In genomic region chr20:10489853-10490627, GRCh38 we compare ENCODE assay signal across 19 cellular contexts. TPM values are rescaled to one million over a fixed set of nuclear protein-coding genes. Genes with fewer than 3 reads are reported as not detected.
DNase-seq lines count a peak whose midpoint lies in the region; FAIRE-seq and TF ChIP-seq lines count a peak whose summit lies in the region.
"Had no signal": no experiment of that assay in that cellular context is flagged by ENCODE, and none has a peak within 500 bp of the region (broad histone marks: within the 10 kb centered on the region; RNA-seq: fewer than 3 reads in every experiment).

No MANE protein-coding gene starts in this region.

- H3K36me3 ChIP-seq in Loucy (ENCODE audit: insufficient read depth, low read length) (no peaks in the 10 kb centered on the region), endodermal cell (ENCODE audit: control insufficient read depth, insufficient read depth, low read length) (no peaks in the 10 kb centered on the region), breast epithelium (no peaks in the 10 kb centered on the region), WERI-Rb-1 (no peaks in the 10 kb centered on the region)
- H3K36me3 ChIP-seq: uterus had no signal

- peaks cover 38% of the 10 kb centered on the region for H3K4me1 Mint-ChIP-seq in endodermal cell
- peaks cover 72% of the 10 kb centered on the region for H3K4me1 Mint-ChIP-seq in neural crest cell

- intact Hi-C loops in breast epithelium (cut with DNase I; ENCODE audit: low total_unique reads), result no loop called here

- 58% methylated on average over 2 of the region's 3 CpGs; no CpG with 5 or more reads in 1 of the 2 experiments for WGBS in endodermal cell (ENCODE audit: insufficient coverage in 1 of 2, insufficient read length in 1 of 2), 2 experiments

- TF ChIP-seq POLR2A in GM12891 (IDR thresholded peaks at IDR 0.05; ENCODE audit: low read depth, low read length) (no peak), breast epithelium (IDR thresholded peaks at IDR 0.05) (no peak)

- H3K9me3 Mint-ChIP-seq in endodermal cell (no peaks in the 10 kb centered on the region), neural crest cell (peaks cover 4% of the 10 kb centered on the region)
- H3K9me3 Mint-ChIP-seq: activated T-cell treated with anti-CD3 and anti-CD28 coated beads, Interleukin-2, amount 50 U/mL, for 4 hours; stimulated activated naive CD8-positive, alpha-beta T cell treated with anti-CD3 and anti-CD28 coated beads, Interleukin-15, amount 100 ng/mL, for 72 hours had no signal

- H3K9me3 ChIP-seq in Loucy (ENCODE audit: insufficient read depth, low read depth, low read length) (no peaks in the 10 kb centered on the region), endodermal cell (ENCODE audit: control insufficient read depth, low read length) (no peaks in the 10 kb centered on the region), breast epithelium (no peaks in the 10 kb centered on the region), WERI-Rb-1 (ENCODE audit: severe bottlenecking) (no peaks in the 10 kb centered on the region)
- H3K9me3 ChIP-seq: uterus had no signal

- H3K27me3 ChIP-seq in Loucy (ENCODE audit: insufficient read depth, low read length, poor library complexity, severe bottlenecking) (no peaks in the 10 kb centered on the region), endodermal cell (ENCODE audit: control insufficient read depth, insufficient read depth, low read length, poor library complexity, severe bottlenecking) (peaks cover 13% of the 10 kb centered on the region), breast epithelium (no peaks in the 10 kb centered on the region), WERI-Rb-1 (ENCODE audit: insufficient read depth, low read depth, severe bottlenecking) (no peaks in the 10 kb centered on the region)
- H3K27me3 ChIP-seq: hepatocyte, uterus had no signal

- no peaks in the 10 kb centered on the region for H3K9me2 ChIP-seq in Loucy (replicated peaks; ENCODE audit: low read depth, low read length)

- H3K4me3 Mint-ChIP-seq in endodermal cell (no peak overlapping the region), neural crest cell (peak overlapping the region; percentile 54)
- H3K4me3 Mint-ChIP-seq: activated T-cell treated with anti-CD3 and anti-CD28 coated beads, Interleukin-2, amount 50 U/mL, for 4 hours; stimulated activated naive CD8-positive, alpha-beta T cell treated with anti-CD3 and anti-CD28 coated beads, Interleukin-15, amount 100 ng/mL, for 72 hours had no signal

- H2AFZ ChIP-seq in Loucy (ENCODE audit: low read length), result peak overlapping the region; percentile 66; the same call in 1 of the 2 replicates
- H2AFZ ChIP-seq: hepatocyte had no signal

- H3K27ac Mint-ChIP-seq in endodermal cell (peak overlapping the region; percentile 84), neural crest cell (ENCODE audit: unreplicated experiment) (peak overlapping the region; percentile 96)
- H3K27ac Mint-ChIP-seq: stimulated activated naive CD8-positive, alpha-beta T cell treated with anti-CD3 and anti-CD28 coated beads, Interleukin-15, amount 100 ng/mL, for 72 hours had no signal

- H3K4me2 ChIP-seq in Loucy (ENCODE audit: low read depth, low read length, poor library complexity, severe bottlenecking), result peak overlapping the region; percentile 16
- H3K4me2 ChIP-seq: hepatocyte had no signal

- H3K4me1 ChIP-seq in Loucy (ENCODE audit: insufficient read depth, low read length, poor library complexity, severe bottlenecking), result peaks cover 61% of the 10 kb centered on the region
- peaks cover 15% of the 10 kb centered on the region for H3K4me1 ChIP-seq in endodermal cell (ENCODE audit: control insufficient read depth, insufficient read depth, low read length)
- H3K4me1 ChIP-seq in breast epithelium, result no peaks in the 10 kb centered on the region
- H3K4me1 ChIP-seq: uterus had no signal

- H4K20me1 ChIP-seq in Loucy (ENCODE audit: insufficient read depth, low read length, poor library complexity, severe bottlenecking), result no peaks in the 10 kb centered on the region

- no peaks in the 10 kb centered on the region for H3K36me3 Mint-ChIP-seq in endodermal cell (ENCODE audit: low read depth)
- no peaks in the 10 kb centered on the region for H3K36me3 Mint-ChIP-seq in neural crest cell (ENCODE audit: low read depth)

- H3K9ac ChIP-seq in Loucy (ENCODE audit: low read depth, low read length, poor library complexity, severe bottlenecking) (no peak overlapping the region), endodermal cell (ENCODE audit: extremely low read depth, low read length, poor library complexity, severe bottlenecking) (no peak overlapping the region)

- TF ChIP-seq CTCF in Loucy (conservative IDR thresholded peaks at IDR 0.05; ENCODE audit: low read length) (no peak), endodermal cell (conservative IDR thresholded peaks at IDR 0.05) (no peak), neural crest cell (conservative IDR thresholded peaks at IDR 0.05) (no peak), breast epithelium (IDR thresholded peaks at IDR 0.05) (no peak), WERI-Rb-1 (IDR thresholded peaks at IDR 0.05; ENCODE audit: low read depth, low read length) (no peak)

- H3K27me3 Mint-ChIP-seq in endodermal cell (ENCODE audit: insufficient read depth) (peaks cover 12% of the 10 kb centered on the region), neural crest cell (ENCODE audit: low read depth) (no peaks in the 10 kb centered on the region)
- H3K27me3 Mint-ChIP-seq: stimulated activated naive CD8-positive, alpha-beta T cell treated with anti-CD3 and anti-CD28 coated beads, Interleukin-15, amount 100 ng/mL, for 72 hours had no signal

- DNase-seq in GM12891 (ENCODE audit: insufficient read length, low spot score), result no peak
- DNase-seq in endodermal cell, result no peak
- no peak for DNase-seq in neural crest cell (ENCODE audit: low read depth, low spot score)
- no peak for DNase-seq in NCI-H1105 treated with DMSO at 0.1 percent for 48 hours (lab: John Stamatoyannopoulos, UW)
- no peak for DNase-seq in breast epithelium (ENCODE audit: low spot score in 2 of 2)
- no peak for DNase-seq in WERI-Rb-1
- no peak for DNase-seq in MV-4-11 (lab: John Stamatoyannopoulos, UW)
- DNase-seq: activated CD4-positive, alpha-beta T cell treated with anti-CD3 and anti-CD28 coated beads, Interleukin-2, amount 50 U/mL, for 48 hours; activated T-cell treated with anti-CD3 and anti-CD28 coated beads, Interleukin-2, amount 50 U/mL, for 4 hours; central memory CD4-positive, alpha-beta T cell; effector CD8-positive, alpha-beta T cell; Kasumi-1; left cardiac atrium; right cardiac atrium; SHP77 treated with DMSO at 0.1 percent for 48 hours; stimulated activated naive CD8-positive, alpha-beta T cell treated with anti-CD3 and anti-CD28 coated beads, Interleukin-15, amount 100 ng/mL, for 72 hours; uterus had no signal

- H3K79me2 ChIP-seq in Loucy (ENCODE audit: insufficient read depth, low read length), result peaks cover 22% of the 10 kb centered on the region
- H3K79me2 ChIP-seq: hepatocyte had no signal

- no peak overlapping the region for H3K4me3 ChIP-seq in Loucy (ENCODE audit: low read length, poor library complexity, severe bottlenecking)
- peak overlapping the region; percentile 2 for H3K4me3 ChIP-seq in endodermal cell (ENCODE audit: low read length)
- no peak overlapping the region for H3K4me3 ChIP-seq in breast epithelium
- H3K4me3 ChIP-seq in WERI-Rb-1 (ENCODE audit: low read depth, low read length), result no peak overlapping the region
- H3K4me3 ChIP-seq: hepatocyte, uterus had no signal

- H3F3A ChIP-seq in Loucy (ENCODE audit: low read depth), result 0 out of 2 replicates have a peak, but pooled peaks cover 3% of the 10 kb centered on the region

- peak; percentile 31 for FAIRE-seq in GM12891 (lab: Jason Lieb, UNC)

- H3K27ac ChIP-seq in endodermal cell (ENCODE audit: low read depth, low read length) (peak overlapping the region; percentile 90), breast epithelium (no peak overlapping the region), WERI-Rb-1 (no peak overlapping the region)
- H3K27ac ChIP-seq: hepatocyte, uterus had no signal

TF ChIP-seq in GM12891, 5 proteins besides CTCF, POLR2A, EP300 and RAD21:
- TF ChIP-seq POLR2AphosphoS5 (IDR thresholded peaks at IDR 0.05; ENCODE audit: low read depth, low read length) (no peak), SPI1 (IDR thresholded peaks at IDR 0.05; ENCODE audit: low read depth, low read length) (no peak), TAF1 (IDR thresholded peaks at IDR 0.05; ENCODE audit: low read depth, low read length) (no peak), PAX5 (IDR thresholded peaks at IDR 0.05; ENCODE audit: insufficient read depth, low read length, severe bottlenecking) (no peak), POU2F2 (IDR thresholded peaks at IDR 0.05; ENCODE audit: low read depth, low read length) (no peak)

RNA-seq across cellular contexts. Expression of gene SLX4IP, which starts 54.9 kb away (rescaled TPM):
- 1.8 TPM for polyA plus RNA-seq in GM12891 (2012; ENCODE audit: low read depth, missing spikeins)
- total RNA-seq in endodermal cell (1 to 10 TPM; 9.2 to 9.5 TPM), neural crest cell (8.5 and 8.8 TPM in 2 replicates), breast epithelium (1 to 10 TPM; 4.2 to 6.9 (median 5.9) TPM)
- polyA plus RNA-seq in endodermal cell (2013, experiment 1 of 2), result 5.1 TPM
- polyA plus RNA-seq in endodermal cell (2013, experiment 2 of 2), result 5.3 TPM

RNA-seq across cellular contexts. Expression of gene MKKS, which starts 56.0 kb away (rescaled TPM):
- 3.1 TPM for polyA plus RNA-seq in GM12891 (2012; ENCODE audit: low read depth, missing spikeins)
- total RNA-seq in endodermal cell (10 to 100 TPM; 13.2 to 13.8 TPM), neural crest cell (21.1 and 22.3 TPM in 2 replicates), breast epithelium (10 to 100 TPM; 12.8 to 14.9 (median 14.7) TPM)
- 22.0 TPM for polyA plus RNA-seq in endodermal cell (2013, experiment 1 of 2)
- polyA plus RNA-seq in endodermal cell (2013, experiment 2 of 2), result 22.1 TPM
